In the genomic region with DNA sequence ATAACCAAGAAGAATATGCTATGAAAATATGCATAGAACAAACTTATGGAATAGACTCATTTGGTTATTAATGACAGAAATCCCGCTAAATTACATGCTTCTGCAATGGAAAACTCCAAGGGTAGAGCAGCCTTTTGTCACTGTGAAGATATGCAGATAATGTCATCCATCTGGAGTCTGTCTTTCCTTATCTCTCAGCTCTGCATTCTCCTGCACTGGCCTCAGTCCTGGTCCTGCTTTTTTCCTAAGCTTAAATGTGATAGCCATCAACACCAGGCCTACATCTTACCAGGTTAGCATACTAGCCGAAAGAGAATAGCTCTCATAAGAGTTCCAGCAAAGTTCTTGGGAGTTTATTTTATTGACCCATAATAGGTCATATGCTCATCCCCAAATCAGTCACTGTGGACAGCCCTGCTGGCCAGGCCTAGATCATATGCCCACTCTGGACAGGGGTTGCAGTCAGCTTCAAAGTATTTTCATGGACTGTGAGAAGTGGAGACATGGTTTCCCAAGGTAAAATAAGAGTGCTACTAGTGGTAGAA, we compare ENCODE assay signal across 1 cellular context.
A peak's percentile ranks its signal among the peaks of the same experiment; 100 is the strongest.
TF ChIP-seq lines count a peak whose summit lies in the region.

No MANE protein-coding gene starts in this region.

TF ChIP-seq in SK-N-SH treated with all-trans-retinoic acid at 6 μM for 48 hours, 23 proteins besides CTCF, POLR2A, EP300 and RAD21 (continued from another document):
- TF ChIP-seq, protein P1, sequence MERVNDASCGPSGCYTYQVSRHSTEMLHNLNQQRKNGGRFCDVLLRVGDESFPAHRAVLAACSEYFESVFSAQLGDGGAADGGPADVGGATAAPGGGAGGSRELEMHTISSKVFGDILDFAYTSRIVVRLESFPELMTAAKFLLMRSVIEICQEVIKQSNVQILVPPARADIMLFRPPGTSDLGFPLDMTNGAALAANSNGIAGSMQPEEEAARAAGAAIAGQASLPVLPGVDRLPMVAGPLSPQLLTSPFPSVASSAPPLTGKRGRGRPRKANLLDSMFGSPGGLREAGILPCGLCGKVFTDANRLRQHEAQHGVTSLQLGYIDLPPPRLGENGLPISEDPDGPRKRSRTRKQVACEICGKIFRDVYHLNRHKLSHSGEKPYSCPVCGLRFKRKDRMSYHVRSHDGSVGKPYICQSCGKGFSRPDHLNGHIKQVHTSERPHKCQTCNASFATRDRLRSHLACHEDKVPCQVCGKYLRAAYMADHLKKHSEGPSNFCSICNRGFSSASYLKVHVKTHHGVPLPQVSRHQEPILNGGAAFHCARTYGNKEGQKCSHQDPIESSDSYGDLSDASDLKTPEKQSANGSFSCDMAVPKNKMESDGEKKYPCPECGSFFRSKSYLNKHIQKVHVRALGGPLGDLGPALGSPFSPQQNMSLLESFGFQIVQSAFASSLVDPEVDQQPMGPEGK (CRISPR knock-in tag; IDR thresholded peaks at IDR 0.05; ENCODE audit: borderline replicate concordance): no peak
- TF ChIP-seq, protein P2, sequence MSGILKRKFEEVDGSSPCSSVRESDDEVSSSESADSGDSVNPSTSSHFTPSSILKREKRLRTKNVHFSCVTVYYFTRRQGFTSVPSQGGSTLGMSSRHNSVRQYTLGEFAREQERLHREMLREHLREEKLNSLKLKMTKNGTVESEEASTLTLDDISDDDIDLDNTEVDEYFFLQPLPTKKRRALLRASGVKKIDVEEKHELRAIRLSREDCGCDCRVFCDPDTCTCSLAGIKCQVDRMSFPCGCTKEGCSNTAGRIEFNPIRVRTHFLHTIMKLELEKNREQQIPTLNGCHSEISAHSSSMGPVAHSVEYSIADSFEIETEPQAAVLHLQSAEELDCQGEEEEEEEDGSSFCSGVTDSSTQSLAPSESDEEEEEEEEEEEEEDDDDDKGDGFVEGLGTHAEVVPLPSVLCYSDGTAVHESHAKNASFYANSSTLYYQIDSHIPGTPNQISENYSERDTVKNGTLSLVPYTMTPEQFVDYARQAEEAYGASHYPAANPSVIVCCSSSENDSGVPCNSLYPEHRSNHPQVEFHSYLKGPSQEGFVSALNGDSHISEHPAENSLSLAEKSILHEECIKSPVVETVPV (CRISPR knock-in tag; IDR thresholded peaks at IDR 0.05): no peak
- TF ChIP-seq ZC3H10 (CRISPR knock-in tag; IDR thresholded peaks at IDR 0.05) (no peak), ISL1 (CRISPR knock-in tag; IDR thresholded peaks at IDR 0.05) (peak; percentile 58)
- TF ChIP-seq, protein P3, sequence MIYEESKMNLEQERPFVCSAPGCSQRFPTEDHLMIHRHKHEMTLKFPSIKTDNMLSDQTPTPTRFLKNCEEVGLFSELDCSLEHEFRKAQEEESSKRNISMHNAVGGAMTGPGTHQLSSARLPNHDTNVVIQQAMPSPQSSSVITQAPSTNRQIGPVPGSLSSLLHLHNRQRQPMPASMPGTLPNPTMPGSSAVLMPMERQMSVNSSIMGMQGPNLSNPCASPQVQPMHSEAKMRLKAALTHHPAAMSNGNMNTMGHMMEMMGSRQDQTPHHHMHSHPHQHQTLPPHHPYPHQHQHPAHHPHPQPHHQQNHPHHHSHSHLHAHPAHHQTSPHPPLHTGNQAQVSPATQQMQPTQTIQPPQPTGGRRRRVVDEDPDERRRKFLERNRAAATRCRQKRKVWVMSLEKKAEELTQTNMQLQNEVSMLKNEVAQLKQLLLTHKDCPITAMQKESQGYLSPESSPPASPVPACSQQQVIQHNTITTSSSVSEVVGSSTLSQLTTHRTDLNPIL (CRISPR knock-in tag; IDR thresholded peaks at IDR 0.05; ENCODE audit: low read depth): peak; percentile 30; the same call in 1 of the 2 replicates
- TF ChIP-seq, protein P4, sequence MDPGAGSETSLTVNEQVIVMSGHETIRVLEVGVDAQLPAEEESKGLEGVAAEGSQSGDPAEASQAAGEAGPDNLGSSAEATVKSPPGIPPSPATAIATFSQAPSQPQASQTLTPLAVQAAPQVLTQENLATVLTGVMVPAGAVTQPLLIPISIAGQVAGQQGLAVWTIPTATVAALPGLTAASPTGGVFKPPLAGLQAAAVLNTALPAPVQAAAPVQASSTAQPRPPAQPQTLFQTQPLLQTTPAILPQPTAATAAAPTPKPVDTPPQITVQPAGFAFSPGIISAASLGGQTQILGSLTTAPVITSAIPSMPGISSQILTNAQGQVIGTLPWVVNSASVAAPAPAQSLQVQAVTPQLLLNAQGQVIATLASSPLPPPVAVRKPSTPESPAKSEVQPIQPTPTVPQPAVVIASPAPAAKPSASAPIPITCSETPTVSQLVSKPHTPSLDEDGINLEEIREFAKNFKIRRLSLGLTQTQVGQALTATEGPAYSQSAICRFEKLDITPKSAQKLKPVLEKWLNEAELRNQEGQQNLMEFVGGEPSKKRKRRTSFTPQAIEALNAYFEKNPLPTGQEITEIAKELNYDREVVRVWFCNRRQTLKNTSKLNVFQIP (CRISPR knock-in tag; IDR thresholded peaks at IDR 0.05; ENCODE audit: borderline replicate concordance, low read depth): peak; percentile 18; the same call in 1 of the 2 replicates
